ENCODE assay signal across 16 cellular contexts in the genomic region with DNA sequence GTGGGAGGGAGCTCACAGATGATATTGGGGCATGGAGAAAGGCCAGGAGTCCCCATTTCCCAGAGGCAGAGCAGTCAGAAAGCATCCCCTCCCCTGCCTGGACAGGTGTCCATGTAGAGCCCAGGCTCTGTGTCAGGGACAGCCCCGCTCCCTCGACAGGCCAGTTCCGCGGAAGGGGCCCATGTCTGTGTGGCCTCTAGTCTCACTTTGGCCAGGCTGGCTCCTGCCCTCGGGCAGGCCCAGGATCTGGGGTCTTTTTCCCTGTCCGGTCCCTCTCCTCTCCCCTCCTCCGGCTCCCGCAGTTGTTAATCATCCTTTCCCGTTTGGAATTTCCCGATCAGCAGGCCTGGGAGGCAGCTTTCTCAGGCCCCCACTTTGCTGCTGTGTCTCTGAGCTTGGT.
"Had no signal": no experiment of that assay in that cellular context is flagged by ENCODE, and none has a peak within 500 bp of the region (broad histone marks: within the 10 kb centered on the region; RNA-seq: fewer than 3 reads in every experiment).

No MANE protein-coding gene starts in this region.

- H3K27ac Mint-ChIP-seq: activated B cell treated with CpG ODN at 0.5 μM for 24 hours; activated CD8-positive, alpha-beta T cell treated with anti-CD3 and anti-CD28 coated beads for 36 hours; activated naive CD8-positive, alpha-beta T cell; activated T-helper 17 cell treated with anti-CD3 and anti-CD28 coated beads, Interleukin-2, amount 50 U/mL, for 72 hours; dendritic cell treated with granulocyte-macrophage colony-stimulating factor and Interleukin-4, amounts not matched to agents 40 ng/mL and 50 ng/mL, for 4 days; effector memory CD8-positive, alpha-beta T cell; T-helper 17 cell; T-helper 2 cell treated with Interferon-gamma antibody and Interleukin-4, amounts not matched to agents 5 μg/mL and 100 μg/mL, for 36 hours had no signal

- H3K4me3 Mint-ChIP-seq: activated B cell treated with CpG ODN at 0.5 μM for 24 hours; activated CD8-positive, alpha-beta T cell treated with anti-CD3 and anti-CD28 coated beads for 36 hours; activated naive CD8-positive, alpha-beta T cell; activated T-cell treated with anti-CD3 and anti-CD28 coated beads, Interleukin-2, amount 50 U/mL, for 4 hours; activated T-helper 17 cell treated with anti-CD3 and anti-CD28 coated beads, Interleukin-2, amount 50 U/mL, for 72 hours; central memory CD8-positive, alpha-beta T cell; dendritic cell treated with granulocyte-macrophage colony-stimulating factor and Interleukin-4, amounts not matched to agents 40 ng/mL and 50 ng/mL, for 4 days; T-helper 2 cell treated with Interferon-gamma antibody and Interleukin-4, amounts not matched to agents 5 μg/mL and 100 μg/mL, for 36 hours had no signal

- H3K36me3 ChIP-seq: brain microvascular endothelial cell, esophagus muscularis mucosa, gastrocnemius medialis, WERI-Rb-1 had no signal

- H3K27ac ChIP-seq: brain microvascular endothelial cell, coronary artery, esophagus muscularis mucosa, foreskin keratinocyte, gastrocnemius medialis, WERI-Rb-1 had no signal

- H3K36me3 Mint-ChIP-seq: activated naive CD8-positive, alpha-beta T cell had no signal

- H3K9me3 ChIP-seq: esophagus muscularis mucosa, gastrocnemius medialis had no signal

- H3K4me1 ChIP-seq: foreskin keratinocyte had no signal

- H3K4me3 ChIP-seq: coronary artery, esophagus muscularis mucosa, gastrocnemius medialis had no signal

- H3K9me3 Mint-ChIP-seq: activated B cell treated with CpG ODN at 0.5 μM for 24 hours; activated CD8-positive, alpha-beta T cell treated with anti-CD3 and anti-CD28 coated beads for 36 hours; activated T-cell treated with anti-CD3 and anti-CD28 coated beads, Interleukin-2, amount 50 U/mL, for 4 hours; activated T-helper 17 cell treated with anti-CD3 and anti-CD28 coated beads, Interleukin-2, amount 50 U/mL, for 72 hours; central memory CD8-positive, alpha-beta T cell; dendritic cell treated with granulocyte-macrophage colony-stimulating factor and Interleukin-4, amounts not matched to agents 40 ng/mL and 50 ng/mL, for 4 days; effector memory CD8-positive, alpha-beta T cell; T-helper 2 cell treated with Interferon-gamma antibody and Interleukin-4, amounts not matched to agents 5 μg/mL and 100 μg/mL, for 36 hours had no signal

- H3K27me3 ChIP-seq: brain microvascular endothelial cell had no signal
